Comparison of ENCODE assay signal across 8 cellular contexts in the genomic region with DNA sequence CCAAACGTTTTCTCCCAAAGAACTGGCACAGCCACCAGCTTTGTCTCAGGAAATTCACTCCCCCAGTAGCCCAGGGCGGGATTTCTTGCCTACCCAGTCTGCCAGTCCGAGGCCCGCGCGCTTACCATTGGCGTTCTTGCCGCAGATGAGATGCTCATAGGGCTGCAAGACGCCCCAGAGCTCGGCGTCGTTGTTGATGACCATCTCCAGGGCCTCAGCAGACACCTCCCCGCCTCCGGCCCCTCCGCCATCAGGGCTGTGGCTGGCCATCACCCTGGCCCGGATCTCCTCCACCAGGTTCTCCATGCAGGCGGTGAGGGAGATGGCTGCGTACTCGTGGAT. TPM values are rescaled to one million over a fixed set of nuclear protein-coding genes. Genes with fewer than 3 reads are reported as not detected.
DNase-seq lines count a peak whose midpoint lies in the region; ATAC-seq and TF ChIP-seq lines count a peak whose summit lies in the region.

No MANE protein-coding gene starts in this region.

- H3K36me3 ChIP-seq in breast epithelium (no peaks in the 10 kb centered on the region), lower lobe of right lung (no peaks in the 10 kb centered on the region)

- no peak for TF ChIP-seq POLR2A in breast epithelium (IDR thresholded peaks at IDR 0.05)

- intact Hi-C loops in breast epithelium (cut with DNase I; ENCODE audit: low total_unique reads) (no loop called here), lower lobe of right lung (cut with DNase I) (loop anchor here (5.0 kb wide), 2 partner anchors 184 to 359 kb away; no protein-coding TSS in a partner anchor)

- H3K4me3 ChIP-seq in breast epithelium (peak overlapping the region; percentile 59 to 71 (median 59)), lower lobe of right lung (peak overlapping the region; percentile 71)

- H3K4me1 ChIP-seq in breast epithelium (peaks cover 8% of the 10 kb centered on the region in 2 donors), lower lobe of right lung (peaks cover 31% of the 10 kb centered on the region)

- H3K4me3 Mint-ChIP-seq in type B pancreatic cell: peak overlapping the region; percentile 87

- ATAC-seq in lower lobe of right lung (no peak), HG02885 (IDR thresholded peaks at IDR 0.05; ENCODE audit: poor library complexity, unreplicated experiment) (no peak), HG03108 (IDR thresholded peaks at IDR 0.05; ENCODE audit: unreplicated experiment) (no peak), GM18858 (IDR thresholded peaks at IDR 0.05; ENCODE audit: unreplicated experiment) (no peak)

- H3K36me3 Mint-ChIP-seq in type B pancreatic cell: no peaks in the 10 kb centered on the region

- DNase-seq in DMS79 (lab: John Stamatoyannopoulos, UW): peak; percentile 41
- DNase-seq in NCI-H2227 treated with DMSO at 0.1 percent for 48 hours (lab: John Stamatoyannopoulos, UW): peak; percentile 32
- DNase-seq in breast epithelium (ENCODE audit: low spot score in 2 of 2): no peak
- DNase-seq in lower lobe of right lung: no peak
- DNase-seq in type B pancreatic cell (ENCODE audit: extremely low spot score, unreplicated experiment): no peak

- peaks cover 0 to 7% of the 10 kb centered on the region in 2 donors for H3K27me3 ChIP-seq in breast epithelium
- H3K27me3 ChIP-seq in lower lobe of right lung (ENCODE audit: low read depth): peaks cover 19% of the 10 kb centered on the region

- H3K9me3 ChIP-seq in breast epithelium (no peaks in the 10 kb centered on the region), lower lobe of right lung (no peaks in the 10 kb centered on the region)

- TF ChIP-seq CTCF in breast epithelium (IDR thresholded peaks at IDR 0.05) (no peak), lower lobe of right lung (IDR thresholded peaks at IDR 0.05) (no peak), type B pancreatic cell (conservative IDR thresholded peaks at IDR 0.05) (no peak)

- no peaks in the 10 kb centered on the region for H3K9me3 Mint-ChIP-seq in type B pancreatic cell

- H3K27ac ChIP-seq in breast epithelium (no peak overlapping the region), lower lobe of right lung (no peak overlapping the region)

- no peak overlapping the region for H3K27ac Mint-ChIP-seq in type B pancreatic cell

- H3K27me3 Mint-ChIP-seq in type B pancreatic cell: peaks cover 34% of the 10 kb centered on the region

- H3K4me1 Mint-ChIP-seq in type B pancreatic cell (ENCODE audit: unreplicated experiment): peaks cover 29% of the 10 kb centered on the region

RNA-seq across cellular contexts. Expression of a gene that starts 1.3 kb away (rescaled TPM):
- total RNA-seq in breast epithelium (1 to 10 TPM; 1.3 to 5.6 (median 1.9) TPM), lower lobe of right lung (2.7 TPM), type B pancreatic cell (ENCODE audit: low replicate concordance) (9.0 and 13.5 TPM in 2 replicates)

Comparison
In these comparisons a context has a peak if more than half of its experiments do, and no peak if none do; other contexts are left out.
1. DNase-seq: peak in DMS79 (single experiment) and NCI-H2227 treated with DMSO at 0.1 percent for 48 hours (single experiment); none in breast epithelium (0 of 2), lower lobe of right lung (single experiment) and type B pancreatic cell (single experiment).